ENCODE assay signal across 7 cellular contexts in the genomic region with DNA sequence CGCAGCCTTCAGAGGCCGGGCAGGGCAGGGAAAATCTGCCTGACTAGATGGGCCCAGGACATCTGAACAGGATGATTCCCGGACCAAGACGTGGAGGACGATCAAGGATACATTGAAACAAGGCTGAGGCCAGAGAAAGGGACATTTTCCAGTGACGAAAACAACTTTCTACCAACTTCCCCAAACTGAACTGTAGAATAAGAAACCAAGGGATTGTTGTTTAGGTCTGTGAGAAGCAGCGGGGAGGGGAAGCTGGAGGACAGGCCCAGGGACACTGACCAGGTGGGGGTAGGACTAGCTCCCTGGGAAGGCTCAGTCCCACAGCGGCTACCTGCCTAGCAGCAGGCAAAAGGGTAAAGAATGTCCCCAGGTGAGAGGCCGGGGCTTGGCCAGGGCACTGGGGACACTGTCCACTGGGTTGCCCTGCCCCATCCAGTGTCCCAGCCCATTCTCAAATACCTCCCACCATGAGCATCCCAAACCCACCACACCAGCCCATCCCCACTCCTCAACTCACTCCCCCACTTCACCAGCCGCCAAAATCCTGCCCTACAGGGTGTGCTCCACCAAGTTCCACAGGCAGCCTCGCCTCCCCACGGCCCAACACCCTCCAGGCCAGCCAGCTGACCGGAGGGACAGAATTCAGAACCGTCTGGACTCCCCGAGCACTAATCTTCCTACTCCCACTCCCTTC. TPM values are rescaled to one million over a fixed set of nuclear protein-coding genes. Genes with fewer than 3 reads are reported as not detected.
A peak's percentile ranks its signal among the peaks of the same experiment; 100 is the strongest.
DNase-seq lines count a peak whose midpoint lies in the region; ATAC-seq and TF ChIP-seq lines count a peak whose summit lies in the region.
"Had no signal": no experiment of that assay in that cellular context is flagged by ENCODE, and none has a peak within 500 bp of the region (broad histone marks: within the 10 kb centered on the region; RNA-seq: fewer than 3 reads in every experiment).

No MANE protein-coding gene starts in this region.

- ATAC-seq in Panc1 (no peak), GM18861 (IDR thresholded peaks at IDR 0.05; ENCODE audit: unreplicated experiment) (no peak), GM18519 (IDR thresholded peaks at IDR 0.05; ENCODE audit: low FRiP score, unreplicated experiment) (no peak), HG03196 (IDR thresholded peaks at IDR 0.05; ENCODE audit: unreplicated experiment) (no peak)

- intact Hi-C loops in Panc1 (cut with micrococcal nuclease; ENCODE audit: unreplicated experiment), result no loop called here

- peaks cover 46% of the 10 kb centered on the region for H3K4me1 ChIP-seq in Panc1 (ENCODE audit: control insufficient read depth, insufficient read depth, low read length)

- H3K4me3 ChIP-seq in AG04450 (ENCODE audit: low read depth, low read length), result peak overlapping the region; percentile 100
- peak overlapping the region; percentile 71 to 94 for H3K4me3 ChIP-seq in Panc1 (ENCODE audit: low read depth in 2 of 2, low read length in 2 of 2)

- BruUV-seq in Panc1 (replicated peaks; lab: Mats Ljungman, UMichigan), result no TSS peak

- in situ Hi-C loops in Panc1 (cut with HindIII; ENCODE audit: low pct_unique_long_range_greater_than_20kb, low sequenced_read_pairs), result no loop called here

- H3K27me3 ChIP-seq in AG04450 (ENCODE audit: control insufficient read depth, insufficient read depth, low read length) (no peaks in the 10 kb centered on the region), Panc1 (ENCODE audit: control insufficient read depth, insufficient read depth, low read length) (no peaks in the 10 kb centered on the region), layer of hippocampus (ENCODE audit: control insufficient read depth, insufficient read depth, low read length) (no peaks in the 10 kb centered on the region)

- CTCF ChIA-PET in AG04450 (lab: Charles Lee), result no interaction called here
- CTCF ChIA-PET in Panc1 (lab: Charles Lee), result no interaction called here

- POLR2A ChIA-PET in AG04450 (lab: Yijun Ruan, JAX), result interaction anchor here (0.7 to 1.8 kb wide), 7 partner anchors 17 to 739 kb away, joined by 3 to 14 read pairs (median 4); partner anchors contain the start of genes GAPDH, LTBR and VAMP1
- POLR2A ChIA-PET in Panc1 (lab: Charles Lee), result no interaction called here

- H3K36me3 ChIP-seq in Panc1 (ENCODE audit: control insufficient read depth, insufficient read depth, low read length), result peaks cover 3% of the 10 kb centered on the region; the same call in 1 of the 2 replicates

- no peak for DNase-seq in AG04450 (ENCODE audit: low read depth, low spot score)
- DNase-seq in Panc1 (ENCODE audit: low read depth, low spot score), result no peak
- DNase-seq: NCI-H1436 had no signal

- H3K9me3 ChIP-seq in AG04450 (ENCODE audit: control insufficient read depth, insufficient read depth, low read length) (peaks cover 5% of the 10 kb centered on the region; the same call in 1 of the 2 replicates), Panc1 (ENCODE audit: control insufficient read depth, insufficient read depth, low read depth, low read length) (no peaks in the 10 kb centered on the region)

- H3K27ac ChIP-seq in AG04450 (ENCODE audit: low read depth, low read length) (peak overlapping the region; percentile 91), Panc1 (ENCODE audit: low read length) (peak overlapping the region; percentile 99), layer of hippocampus (ENCODE audit: low read depth, low read length) (peak overlapping the region; percentile 98)

- TF ChIP-seq CTCF in AG04450 (IDR thresholded peaks at IDR 0.05; ENCODE audit: low read depth, low read length) (no peak), Panc1 (IDR thresholded peaks at IDR 0.05) (no peak)

RNA-seq across cellular contexts. Expression of gene TNFRSF1A, which starts 1.0 kb away (rescaled TPM):
- 231 and 255 TPM in 2 replicates for polyA plus RNA-seq in AG04450 (2011; rRNA removed)
- 222 and 237 TPM in 2 replicates for polyA minus RNA-seq in AG04450 (2011; rRNA and poly(A)+ RNA removed)
- total RNA-seq in Panc1 (2021; ENCODE audit: unreplicated experiment), result 108 TPM
- polyA plus RNA-seq in Panc1 (2012; ENCODE audit: insufficient read length), result 115 TPM

RNA-seq across cellular contexts. Expression of gene PLEKHG6, which starts 30.4 kb away (rescaled TPM):
- 0.06 and 0.15 TPM in 2 replicates for polyA plus RNA-seq in AG04450 (2011; rRNA removed)
- polyA minus RNA-seq in AG04450 (2011; rRNA and poly(A)+ RNA removed), result 0.26 and 0.51 TPM in 2 replicates
- total RNA-seq in Panc1 (2021; ENCODE audit: unreplicated experiment), result 1.1 TPM
- 1.8 TPM for polyA plus RNA-seq in Panc1 (2012; ENCODE audit: insufficient read length)

RNA-seq across cellular contexts. Expression of gene SCNN1A, which starts 34.5 kb away (rescaled TPM):
- 0.25 and 0.26 TPM in 2 replicates for polyA plus RNA-seq in AG04450 (2011; rRNA removed)
- polyA minus RNA-seq in AG04450 (2011; rRNA and poly(A)+ RNA removed), result 0.14 and 0.39 TPM in 2 replicates
- 17.1 TPM for total RNA-seq in Panc1 (2021; ENCODE audit: unreplicated experiment)
- polyA plus RNA-seq in Panc1 (2012; ENCODE audit: insufficient read length), result 17.2 TPM

RNA-seq across cellular contexts. Expression of gene LTBR, which starts 43.1 kb away (rescaled TPM):
- polyA plus RNA-seq in AG04450 (2011; rRNA removed), result 32.1 and 38.8 TPM in 2 replicates
- 23.5 and 26.6 TPM in 2 replicates for polyA minus RNA-seq in AG04450 (2011; rRNA and poly(A)+ RNA removed)
- total RNA-seq in Panc1 (2021; ENCODE audit: unreplicated experiment), result 3.1 TPM
- 4.6 TPM for polyA plus RNA-seq in Panc1 (2012; ENCODE audit: insufficient read length)
